Comparison of ENCODE assay signal across 8 cellular contexts in genomic region chr5:18465833-18466681, GRCh38.
DNase-seq lines count a peak whose midpoint lies in the region; ATAC-seq and TF ChIP-seq lines count a peak whose summit lies in the region.

No MANE protein-coding gene starts in this region.

- no peaks in the 10 kb centered on the region for H3K4me1 ChIP-seq in heart right ventricle
- H3K4me1 ChIP-seq in upper lobe of right lung = no peaks in the 10 kb centered on the region

- H3K27me3 ChIP-seq in heart right ventricle (no peaks in the 10 kb centered on the region), upper lobe of right lung (no peaks in the 10 kb centered on the region)

- H3K27ac Mint-ChIP-seq in memory B cell = no peak overlapping the region

- H3K9me3 Mint-ChIP-seq in memory B cell = no peaks in the 10 kb centered on the region

- H3K4me3 ChIP-seq in heart right ventricle (no peak overlapping the region), upper lobe of right lung (no peak overlapping the region)

- DNase-seq in heart right ventricle = peak in 1 of 2 donors; percentile 14
- no peak for DNase-seq in Right ventricle myocardium superior
- DNase-seq in NAMALWA (ENCODE audit: low spot score) = peak; percentile 82
- peak; percentile 73 for DNase-seq in SIG-M5 treated with dmso at 0.1 percent for 504 hours (lab: John Stamatoyannopoulos, UW; ENCODE audit: unreplicated experiment)
- DNase-seq in cerebellar nuclear complex (lab: John Stamatoyannopoulos, UW) = peak; percentile 14 to 71
- DNase-seq in memory B cell (ENCODE audit: low spot score in 2 of 2) = peak; percentile 25 to 59
- DNase-seq in upper lobe of right lung = no peak

- H3K4me1 Mint-ChIP-seq in memory B cell = peaks cover 3% of the 10 kb centered on the region

- peak in 8 of 9 donors; percentile 10 to 64 (median 46) for TF ChIP-seq CTCF in heart right ventricle (IDR thresholded peaks at IDR 0.05)
- TF ChIP-seq CTCF in upper lobe of right lung (IDR thresholded peaks at IDR 0.05) = peak; percentile 66

- WGBS in heart right ventricle, 2 donors = 54% methylated on average over 11 of the region's 11 CpGs

- ATAC-seq in heart right ventricle = no peak
- ATAC-seq in Right ventricle myocardium superior (ENCODE audit: poor library complexity) = no peak
- ATAC-seq in HG02588 (IDR thresholded peaks at IDR 0.05; ENCODE audit: unreplicated experiment) = peak; percentile 85
- peak; percentile 31 for ATAC-seq in memory B cell (ENCODE audit: low read depth)
- ATAC-seq in upper lobe of right lung = peak; percentile 87

- no peaks in the 10 kb centered on the region for H3K36me3 ChIP-seq in heart right ventricle
- H3K36me3 ChIP-seq in upper lobe of right lung = no peaks in the 10 kb centered on the region

- no peak overlapping the region for H3K4me3 Mint-ChIP-seq in memory B cell

- no peaks in the 10 kb centered on the region for H3K27me3 Mint-ChIP-seq in memory B cell

- H3K9me3 ChIP-seq in heart right ventricle (peaks cover 0 to 3% (median 0%) of the 10 kb centered on the region in 11 donors), upper lobe of right lung (no peaks in the 10 kb centered on the region)

- H3K27ac ChIP-seq in heart right ventricle (no peak overlapping the region), upper lobe of right lung (no peak overlapping the region)

- no peaks in the 10 kb centered on the region for H3K36me3 Mint-ChIP-seq in memory B cell

- intact Hi-C loops in heart right ventricle (cut with DNase I) = loop anchor here in 2 of 10 donors (5.0 kb wide), 1 partner anchor 231 kb away; no protein-coding TSS in a partner anchor
- intact Hi-C loops in Right ventricle myocardium superior (cut with DNase I) = no loop called here
- intact Hi-C loops in upper lobe of right lung (cut with DNase I) = no loop called here

Comparison
In these comparisons a context has a peak if more than half of its experiments do, and no peak if none do; other contexts are left out.
1. ATAC-seq: peak in HG02588 (single experiment), memory B cell (single experiment) and upper lobe of right lung (single experiment); none in heart right ventricle (0 of 8) and Right ventricle myocardium superior (single experiment).
2. DNase-seq: peak in NAMALWA (single experiment), SIG-M5 treated with dmso at 0.1 percent for 504 hours (single experiment), cerebellar nuclear complex (2 of 2) and memory B cell (2 of 2); none in Right ventricle myocardium superior (single experiment) and upper lobe of right lung (single experiment).